8 cellular contexts compared by ENCODE assay signal in genomic region chr13:38350114-38350617, GRCh38. TPM values are rescaled to one million over a fixed set of nuclear protein-coding genes. Genes with fewer than 3 reads are reported as not detected.
DNase-seq lines count a peak whose midpoint lies in the region.

No MANE protein-coding gene starts in this region.

- H3K27me3 ChIP-seq in ectodermal cell (ENCODE audit: control insufficient read depth, insufficient read depth, low read length, poor library complexity, severe bottlenecking) (no peaks in the 10 kb centered on the region), mesendoderm (ENCODE audit: insufficient read depth, low read length, poor library complexity) (no peaks in the 10 kb centered on the region)

- H2BK5ac ChIP-seq in mesendoderm (ENCODE audit: low read length): no peak overlapping the region

- 3 to 4% methylated on average over 19 of the region's 19 CpGs for WGBS in ectodermal cell, 2 experiments
- no CpG with 5 or more reads among the region's 19 CpGs for WGBS in mesendoderm (ENCODE audit: extremely low coverage, insufficient coverage, low lambda C conversion rate)

- DNase-seq in GM04503 (ENCODE audit: low read depth) (peak; percentile 24), H4 (ENCODE audit: low spot score) (peak; percentile 5), M059J (ENCODE audit: low read depth) (peak; percentile 52), mesendoderm (peak; percentile 63), A172 (ENCODE audit: low spot score) (no peak)
- peak; percentile 53 to 63 for DNase-seq in activated CD4-positive, alpha-beta T cell treated with anti-CD3 and anti-CD28 coated beads for 4 hours
- peak; percentile 6 to 26 for DNase-seq in stimulated activated CD8-positive, alpha-beta memory T cell treated with anti-CD3 and anti-CD28 coated beads, Interleukin-2, amount 100 ng/mL, for 1 hour (ENCODE audit: low read depth in 2 of 2)

- H3K4ac ChIP-seq in mesendoderm (ENCODE audit: low read depth, low read length): no peak overlapping the region

- H2BK120ac ChIP-seq in mesendoderm (ENCODE audit: low read depth, low read length): no peak overlapping the region

- peaks cover 2% of the 10 kb centered on the region for H3K79me1 ChIP-seq in mesendoderm (ENCODE audit: low read length)

- H4K8ac ChIP-seq in mesendoderm (ENCODE audit: low read depth, low read length): no peak overlapping the region

- peak overlapping the region; percentile 75 for H3K4me3 ChIP-seq in ectodermal cell (ENCODE audit: insufficient read depth, low read depth, low read length)
- H3K4me3 ChIP-seq in mesendoderm (ENCODE audit: low read length): peak overlapping the region; percentile 77

- H3K56ac ChIP-seq in mesendoderm (ENCODE audit: low read length): peak overlapping the region; percentile 86

- H3K9me3 ChIP-seq in ectodermal cell (ENCODE audit: control insufficient read depth, low read length): no peaks in the 10 kb centered on the region

- H3K9ac ChIP-seq in mesendoderm (ENCODE audit: low read length): peak overlapping the region; percentile 80

- peak overlapping the region; percentile 33 for H3K18ac ChIP-seq in mesendoderm (ENCODE audit: low read length)

- H3K27ac ChIP-seq in ectodermal cell (ENCODE audit: insufficient read depth, low read depth, low read length, poor library complexity, severe bottlenecking): no peak overlapping the region
- H3K27ac ChIP-seq in mesendoderm (ENCODE audit: low read depth, low read length): no peak overlapping the region

- H3K4me1 ChIP-seq in ectodermal cell (ENCODE audit: control insufficient read depth, insufficient read depth, low read length): peaks cover 9% of the 10 kb centered on the region
- H3K4me1 ChIP-seq in mesendoderm (ENCODE audit: control insufficient read depth, low read depth, low read length): no peaks in the 10 kb centered on the region

- H3K36me3 ChIP-seq in ectodermal cell (ENCODE audit: control insufficient read depth, insufficient read depth, low read length) (no peaks in the 10 kb centered on the region), mesendoderm (ENCODE audit: control insufficient read depth, insufficient read depth, low read length) (no peaks in the 10 kb centered on the region)

- peaks cover 12% of the 10 kb centered on the region for H3K79me2 ChIP-seq in mesendoderm (ENCODE audit: control insufficient read depth, insufficient read depth, low read length)

- no peak overlapping the region for H2AK5ac ChIP-seq in mesendoderm (ENCODE audit: low read length)

- H4K5ac ChIP-seq in mesendoderm (ENCODE audit: low read length): no peak overlapping the region

- no peak overlapping the region for H3K23ac ChIP-seq in mesendoderm (ENCODE audit: low read length)

- H3K4me2 ChIP-seq in mesendoderm (ENCODE audit: low read length): peak overlapping the region; percentile 37

- no peak overlapping the region for H2BK15ac ChIP-seq in mesendoderm (replicated peaks; ENCODE audit: low read depth)

RNA-seq across cellular contexts. Expression of gene UFM1, which starts 0.5 kb away (rescaled TPM):
- total RNA-seq in H4 (2014; rRNA removed; shearing (Covaris generic)): 35.9 and 43.7 TPM in 2 replicates
- total RNA-seq in M059J (2014; rRNA removed; shearing (Covaris generic)): 56.9 and 69.2 TPM in 2 replicates
- 46.8 TPM for polyA plus RNA-seq in ectodermal cell (2013, experiment 1 of 4)
- polyA plus RNA-seq in ectodermal cell (2013, experiment 2 of 4): 54.9 TPM
- 42.3 TPM for polyA plus RNA-seq in ectodermal cell (2013, experiment 3 of 4)
- 47.2 TPM for polyA plus RNA-seq in ectodermal cell (2013, experiment 4 of 4)
- 30.6 TPM for polyA plus RNA-seq in mesendoderm (2013, experiment 1 of 2)
- 31.8 TPM for polyA plus RNA-seq in mesendoderm (2013, experiment 2 of 2)
- total RNA-seq in A172 (2014; rRNA removed; shearing (Covaris generic)): 60.2 and 64.9 TPM in 2 replicates
